ENCODE assay signal across 35 cellular contexts in the genomic region with DNA sequence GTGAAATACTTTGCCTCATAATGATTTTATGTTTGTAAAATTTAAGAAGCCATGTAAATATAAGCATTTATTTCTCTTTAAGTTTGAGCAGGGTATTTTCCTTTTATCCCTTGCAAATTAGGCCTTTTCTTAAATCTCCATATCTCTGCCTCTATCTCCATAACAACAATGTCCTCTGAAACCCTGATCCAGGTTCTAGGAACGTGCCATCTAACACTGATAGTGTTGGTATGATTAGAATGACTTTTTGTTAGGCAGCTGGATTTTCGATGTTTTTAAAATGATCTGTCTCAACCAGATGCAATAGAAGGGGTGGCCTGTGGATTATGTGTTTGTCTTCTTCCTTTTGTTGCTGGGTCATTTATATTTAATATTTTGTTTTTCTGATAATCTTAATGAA.
"Had no signal": no experiment of that assay in that cellular context is flagged by ENCODE, and none has a peak within 500 bp of the region (broad histone marks: within the 10 kb centered on the region; RNA-seq: fewer than 3 reads in every experiment).

No MANE protein-coding gene starts in this region.

- H3K4me3 ChIP-seq: MG63 had no signal

- H3K9ac ChIP-seq: KMS-11 had no signal

- H3K36me3 ChIP-seq: MG63 had no signal

- H3K27ac ChIP-seq: KMS-11 had no signal

- H3K4me2 ChIP-seq: KMS-11 had no signal

- H3K27me3 ChIP-seq: MG63 had no signal

- DNase-seq: Karpas-422, Kasumi-1, MG63, MM.1S, MV-4-11, NCI-H1048, NCI-H1092, NCI-H1092 treated with DMSO at 0.1 percent for 48 hours, NCI-H1105, NCI-H1105 treated with DMSO at 0.1 percent for 48 hours, NCI-H1417, NCI-H1417 treated with DMSO at 0.1 percent for 48 hours, NCI-H1436, NCI-H1436 treated with DMSO at 0.1 percent for 48 hours, NCI-H146, NCI-H1694, NCI-H1694 treated with DMSO at 0.1 percent for 48 hours, NCI-H187, NCI-H187 treated with DMSO at 0.1 percent for 48 hours, NCI-H1930, NCI-H2029, NCI-H2029 treated with DMSO at 0.1 percent for 48 hours, NCI-H2081, NCI-H2081 treated with DMSO at 0.1 percent for 48 hours, NCI-H2107, NCI-H2171, NCI-H2171 treated with DMSO at 0.1 percent for 48 hours, NCI-H2227 treated with DMSO at 0.1 percent for 48 hours, NCI-H226, NCI-H345, NCI-H446, NCI-H446 treated with DMSO at 0.1 percent for 48 hours, NCI-H510A, NCI-H510A treated with DMSO at 0.1 percent for 48 hours had no signal

- H3K9me3 ChIP-seq: MG63 had no signal
